8 cellular contexts compared by ENCODE assay signal in the genomic region with DNA sequence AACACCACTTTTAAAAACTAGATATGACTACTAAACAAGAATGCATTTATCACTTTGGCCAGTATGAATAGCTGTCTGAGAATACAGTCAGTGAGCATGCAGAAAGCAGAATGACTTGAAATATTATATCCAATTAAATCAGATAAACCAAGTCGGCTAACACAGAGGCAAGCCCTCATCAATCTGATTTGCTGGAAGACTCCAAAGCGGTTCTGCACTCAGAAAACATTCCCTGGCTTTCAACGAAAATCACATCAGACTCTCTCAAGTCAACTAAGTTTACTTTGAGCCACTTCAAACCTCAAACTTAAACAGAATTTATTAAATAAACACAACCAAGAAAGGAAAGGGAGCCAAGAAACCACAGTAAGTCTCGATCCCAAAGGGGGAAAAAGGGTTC. TPM values are rescaled to one million over a fixed set of nuclear protein-coding genes. Genes with fewer than 3 reads are reported as not detected.
DNase-seq lines count a peak whose midpoint lies in the region; ATAC-seq and TF ChIP-seq lines count a peak whose summit lies in the region.

No MANE protein-coding gene starts in this region.

- H3K36me3 Mint-ChIP-seq in activated CD4-positive, alpha-beta T cell treated with anti-CD3 and anti-CD28 coated beads, Interleukin-2, amount 10 ng/mL, durations not matched to agents 7 days and 5 days (ENCODE audit: low read depth): no peaks in the 10 kb centered on the region
- no peaks in the 10 kb centered on the region for H3K36me3 Mint-ChIP-seq in activated T-helper 17 cell treated with anti-CD3 and anti-CD28 coated beads, Interleukin-2, amount 50 U/mL, for 72 hours (ENCODE audit: low read depth)

- no peaks in the 10 kb centered on the region for H3K9me3 ChIP-seq in thoracic aorta

- peaks cover 0 to 9% of the 10 kb centered on the region in 2 donors for H3K4me1 ChIP-seq in thoracic aorta (ENCODE audit: control insufficient read depth in 1 of 2, low read depth in 2 of 2)

- H3K4me1 Mint-ChIP-seq in activated CD4-positive, alpha-beta T cell treated with anti-CD3 and anti-CD28 coated beads, Interleukin-2, amount 10 ng/mL, durations not matched to agents 7 days and 5 days: peaks cover 12% of the 10 kb centered on the region
- H3K4me1 Mint-ChIP-seq in activated T-helper 17 cell treated with anti-CD3 and anti-CD28 coated beads, Interleukin-2, amount 50 U/mL, for 72 hours: peaks cover 6% of the 10 kb centered on the region

- no peak overlapping the region for H3K27ac Mint-ChIP-seq in activated CD4-positive, alpha-beta T cell treated with anti-CD3 and anti-CD28 coated beads, Interleukin-2, amount 10 ng/mL, durations not matched to agents 7 days and 5 days
- no peak overlapping the region for H3K27ac Mint-ChIP-seq in activated T-helper 17 cell treated with anti-CD3 and anti-CD28 coated beads, Interleukin-2, amount 50 U/mL, for 72 hours

- H3K27me3 Mint-ChIP-seq in activated CD4-positive, alpha-beta T cell treated with anti-CD3 and anti-CD28 coated beads, Interleukin-2, amount 10 ng/mL, durations not matched to agents 7 days and 5 days: peaks cover 54% of the 10 kb centered on the region
- H3K27me3 Mint-ChIP-seq in activated T-helper 17 cell treated with anti-CD3 and anti-CD28 coated beads, Interleukin-2, amount 50 U/mL, for 72 hours: peaks cover 54% of the 10 kb centered on the region

- H3K4me3 Mint-ChIP-seq in activated CD4-positive, alpha-beta T cell treated with anti-CD3 and anti-CD28 coated beads, Interleukin-2, amount 10 ng/mL, durations not matched to agents 7 days and 5 days: peak overlapping the region; percentile 49
- H3K4me3 Mint-ChIP-seq in activated T-helper 17 cell treated with anti-CD3 and anti-CD28 coated beads, Interleukin-2, amount 50 U/mL, for 72 hours: peak overlapping the region; percentile 62

- ATAC-seq in activated T-helper 17 cell treated with anti-CD3 and anti-CD28 coated beads, Interleukin-2, amount 50 U/mL, for 72 hours (replicated peaks): no peak
- no peak for ATAC-seq in thoracic aorta (ENCODE audit: insufficient number of reproducible peaks, low FRiP score, low read depth)
- ATAC-seq in GM18502 (IDR thresholded peaks at IDR 0.05; ENCODE audit: poor library complexity, unreplicated experiment): no peak

- CTCF ChIA-PET in activated CD4-positive, alpha-beta T cell treated with anti-CD3 and anti-CD28 coated beads, Interleukin-2, amount 10 ng/mL, durations not matched to agents 7 days and 5 days (lab: Charles Lee): no interaction called here

- peak overlapping the region; percentile 87 for H3K4me3 ChIP-seq in thoracic aorta

- TF ChIP-seq CTCF in thoracic aorta (IDR thresholded peaks at IDR 0.05): no peak

- no peaks in the 10 kb centered on the region for H3K27me3 ChIP-seq in thoracic aorta (replicated peaks; ENCODE audit: insufficient read depth)

- H3K36me3 ChIP-seq in thoracic aorta: no peaks in the 10 kb centered on the region

- H3K9me3 Mint-ChIP-seq in activated CD4-positive, alpha-beta T cell treated with anti-CD3 and anti-CD28 coated beads, Interleukin-2, amount 10 ng/mL, durations not matched to agents 7 days and 5 days: no peaks in the 10 kb centered on the region
- H3K9me3 Mint-ChIP-seq in activated T-helper 17 cell treated with anti-CD3 and anti-CD28 coated beads, Interleukin-2, amount 50 U/mL, for 72 hours: no peaks in the 10 kb centered on the region

- H3K27ac ChIP-seq in thoracic aorta: no peak overlapping the region

- no peak for DNase-seq in activated CD4-positive, alpha-beta T cell treated with anti-CD3 and anti-CD28 coated beads, Interleukin-2, amount 10 ng/mL, durations not matched to agents 7 days and 5 days
- DNase-seq in activated CD4-positive, alpha-beta T cell treated with anti-CD3 and anti-CD28 coated beads for 48 hours: no peak
- peak; percentile 59 for DNase-seq in iris pigment epithelial cell (ENCODE audit: low read depth)
- no peak for DNase-seq in thoracic aorta (ENCODE audit: low spot score)
- no peak for DNase-seq in NCI-H2081 (lab: John Stamatoyannopoulos, UW)
- no peak for DNase-seq in SIG-M5 treated with dmso at 0.1 percent for 504 hours (lab: John Stamatoyannopoulos, UW; ENCODE audit: unreplicated experiment)

- POLR2A ChIA-PET in activated CD4-positive, alpha-beta T cell treated with anti-CD3 and anti-CD28 coated beads, Interleukin-2, amount 10 ng/mL, durations not matched to agents 7 days and 5 days (lab: Charles Lee): no interaction called here

RNA-seq across cellular contexts. Expression of a gene that starts 1.4 kb away (rescaled TPM):
- total RNA-seq in activated CD4-positive, alpha-beta T cell treated with anti-CD3 and anti-CD28 coated beads, Interleukin-2, amount 10 ng/mL, durations not matched to agents 7 days and 5 days: under 1 TPM in 1 of 2 experiments, not detected in 1; 0.08 TPM
- under 1 TPM; 0.34 to 0.80 TPM for total RNA-seq in activated T-helper 17 cell treated with anti-CD3 and anti-CD28 coated beads, Interleukin-2, amount 50 U/mL, for 72 hours
- 10 to 100 TPM; 11.4 to 41.7 TPM for total RNA-seq in thoracic aorta

Comparison
In these comparisons a context has a peak if more than half of its experiments do, and no peak if none do; other contexts are left out.
1. RNA of a gene that starts 1.4 kb away (total RNA-seq): 11.4 to 41.7 TPM in thoracic aorta; 0.34 to 0.80 TPM in activated T-helper 17 cell treated with anti-CD3 and anti-CD28 coated beads, Interleukin-2, amount 50 U/mL, for 72 hours and 0.08 TPM in activated CD4-positive, alpha-beta T cell treated with anti-CD3 and anti-CD28 coated beads, Interleukin-2, amount 10 ng/mL, durations not matched to agents 7 days and 5 days; every median in the first group is over 4 times any median in the second.